ENCODE assay signal across 1 cellular context in genomic region chr19:14556662-14557188, GRCh38.
A peak's percentile ranks its signal among the peaks of the same experiment; 100 is the strongest.
TF ChIP-seq lines count a peak whose summit lies in the region.

No MANE protein-coding gene starts in this region.

TF ChIP-seq in GM12878, 131 proteins besides CTCF, POLR2A, EP300 and RAD21 (continued from another document):
- TF ChIP-seq EED (IDR thresholded peaks at IDR 0.05; ENCODE audit: low read depth) (peak; percentile 50; the same call in 1 of the 2 replicates), GATAD2B (conservative IDR thresholded peaks at IDR 0.05; ENCODE audit: low read depth) (peak; percentile 59), NRF1 (conservative IDR thresholded peaks at IDR 0.05; ENCODE audit: low read depth, low read length) (no peak), EGR1 (IDR thresholded peaks at IDR 0.05; ENCODE audit: borderline replicate concordance in 1 of 2, low read depth in 2 of 2, low read length in 2 of 2) (no peak), SMARCA5 (IDR thresholded peaks at IDR 0.05) (peak; percentile 90), ZBTB33 (IDR thresholded peaks at IDR 0.05) (no peak), RAD51 (IDR thresholded peaks at IDR 0.05) (no peak), POLR2AphosphoS2 (IDR thresholded peaks at IDR 0.05; ENCODE audit: low read depth, low read length) (no peak), NKRF (conservative IDR thresholded peaks at IDR 0.05) (no peak), SREBF2 (IDR thresholded peaks at IDR 0.05; ENCODE audit: low read length) (no peak), E2F8 (IDR thresholded peaks at IDR 0.05; ENCODE audit: low read depth, partially characterized antibody) (no peak), SUPT20H (IDR thresholded peaks at IDR 0.05; ENCODE audit: borderline replicate concordance, control insufficient read depth, low read depth, low read length) (no peak), HDAC2 (IDR thresholded peaks at IDR 0.05) (no peak), DPF2 (IDR thresholded peaks at IDR 0.05) (0 out of 2 replicates have a peak, but pooled peaks have one; percentile 41), CEBPZ (IDR thresholded peaks at IDR 0.05; ENCODE audit: low read depth, low read length) (no peak), ZNF24 (IDR thresholded peaks at IDR 0.05) (no peak), FOS (IDR thresholded peaks at IDR 0.05; ENCODE audit: borderline replicate concordance, extremely low read depth, insufficient read length) (no peak), SUZ12 (IDR thresholded peaks at IDR 0.05; ENCODE audit: unreplicated experiment) (no peak), LARP7 (IDR thresholded peaks at IDR 0.05) (peak; percentile 69), KDM1A (IDR thresholded peaks at IDR 0.05; ENCODE audit: borderline replicate concordance) (no peak), TCF7 (IDR thresholded peaks at IDR 0.05; ENCODE audit: borderline replicate concordance) (no peak), MXI1 (IDR thresholded peaks at IDR 0.05; ENCODE audit: low read depth, low read length) (no peak), ZBTB11 (CRISPR knock-in tag; IDR thresholded peaks at IDR 0.05) (no peak), SMAD1 (IDR thresholded peaks at IDR 0.05; ENCODE audit: low read depth, partially characterized antibody) (no peak), RELB (IDR thresholded peaks at IDR 0.05; ENCODE audit: low read depth) (no peak), NR2F1 (conservative IDR thresholded peaks at IDR 0.05) (peak; percentile 49; the same call in 1 of the 2 replicates), IKZF1 (conservative IDR thresholded peaks at IDR 0.05) (peak; percentile 64), ZBTB40 (IDR thresholded peaks at IDR 0.05; ENCODE audit: borderline replicate concordance) (no peak), MTA3 (IDR thresholded peaks at IDR 0.05; ENCODE audit: borderline replicate concordance, low read length) (no peak)
